Comparison of ENCODE assay signal across 1 cellular context in genomic region chr15:29226431-29227216, GRCh38.
TF ChIP-seq lines count a peak whose summit lies in the region.

No MANE protein-coding gene starts in this region.

TF ChIP-seq in WTC11, 78 proteins besides CTCF, POLR2A, EP300 and RAD21 (continued from another document):
- no peak for TF ChIP-seq ZNF512 (CRISPR knock-in tag; IDR thresholded peaks at IDR 0.05; ENCODE audit: borderline replicate concordance)
- no peak for TF ChIP-seq FOXP1 (CRISPR knock-in tag; IDR thresholded peaks at IDR 0.05; ENCODE audit: borderline replicate concordance)
- TF ChIP-seq SMAD4 (CRISPR knock-in tag; IDR thresholded peaks at IDR 0.05), result no peak
- no peak for TF ChIP-seq ZBTB43 (CRISPR knock-in tag; IDR thresholded peaks at IDR 0.05)
- no peak for TF ChIP-seq ERG (CRISPR knock-in tag; IDR thresholded peaks at IDR 0.05)
